14 cellular contexts compared by ENCODE assay signal in the genomic region with DNA sequence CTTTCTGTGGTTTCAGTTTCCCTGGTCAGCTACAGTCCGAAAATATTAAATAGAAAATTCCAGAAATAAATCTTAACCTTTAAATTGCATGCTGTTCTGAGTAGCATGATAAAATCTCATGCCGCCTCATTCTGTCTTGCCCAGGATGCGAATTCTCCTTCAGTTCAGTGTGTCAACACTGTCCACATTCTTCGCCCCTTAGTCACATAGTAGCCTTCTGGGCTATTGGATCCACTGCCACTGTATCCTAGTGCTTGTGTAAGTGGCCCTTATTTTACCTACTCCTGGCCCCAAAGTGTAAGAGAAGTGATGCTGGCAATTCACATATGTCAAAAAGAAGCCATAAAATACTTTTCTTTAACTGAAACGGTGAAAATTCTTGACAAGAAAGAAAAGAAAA.
DNase-seq lines count a peak whose midpoint lies in the region; ATAC-seq, FAIRE-seq and TF ChIP-seq lines count a peak whose summit lies in the region.
"Had no signal": no experiment of that assay in that cellular context is flagged by ENCODE, and none has a peak within 500 bp of the region (broad histone marks: within the 10 kb centered on the region; RNA-seq: fewer than 3 reads in every experiment).

No MANE protein-coding gene starts in this region.

- H3K9ac ChIP-seq in GM23248 (no peak overlapping the region), PC-3 (ENCODE audit: low read length) (no peak overlapping the region)

- intact Hi-C loops in PC-3 (cut with micrococcal nuclease) (no loop called here), left cardiac atrium (cut with DNase I) (no loop called here), psoas muscle (cut with DNase I) (no loop called here)

- TF ChIP-seq CTCF in PC-3 (conservative IDR thresholded peaks at IDR 0.05; ENCODE audit: low read depth, low read length): no peak
- no peak for TF ChIP-seq CTCF in bronchial epithelial cell (IDR thresholded peaks at IDR 0.05; ENCODE audit: insufficient read depth, low read length, severe bottlenecking)
- TF ChIP-seq CTCF in psoas muscle (IDR thresholded peaks at IDR 0.05): no peak

- peak; percentile 0 for DNase-seq in GM23248
- DNase-seq in PC-3: peak; percentile 95
- DNase-seq in bronchial epithelial cell (ENCODE audit: low read depth): peak; percentile 46
- peak; percentile 27 for DNase-seq in urothelium cell line (ENCODE audit: low spot score)
- no peak for DNase-seq in left cardiac atrium
- no peak for DNase-seq in psoas muscle
- DNase-seq: CD8-positive, alpha-beta T cell; H9; NCI-H1048; NCI-H1694; NCI-H345; NCI-H69; SJCRH30 had no signal

- CTCF ChIA-PET in PC-3 (lab: Charles Lee): no interaction called here

- WGBS in GM23248 (ENCODE audit: low coverage in 1 of 2, low lambda C conversion rate in 2 of 2, missing lambda C conversion rate in 2 of 2), 2 experiments: 6 to 10% methylated on average over 5 of the region's 5 CpGs
- WGBS in psoas muscle, 3 donors: 57 to 66% (median 61%) methylated on average over 5 of the region's 5 CpGs

- H3K9me2 ChIP-seq in GM23248 (ENCODE audit: insufficient read depth): no peaks in the 10 kb centered on the region
- H3K9me2 ChIP-seq in PC-3 (replicated peaks; ENCODE audit: low read length): no peaks in the 10 kb centered on the region

- no peak overlapping the region for H3K4me2 ChIP-seq in GM23248 (ENCODE audit: unreplicated experiment)
- H3K4me2 ChIP-seq in PC-3 (ENCODE audit: low read length): peak overlapping the region; percentile 4; the same call in 1 of the 2 replicates

- H4K20me1 ChIP-seq in GM23248 (ENCODE audit: insufficient read depth): no peaks in the 10 kb centered on the region
- no peaks in the 10 kb centered on the region for H4K20me1 ChIP-seq in PC-3 (ENCODE audit: low read length)

- no peak overlapping the region for H3K4me3 ChIP-seq in GM23248
- H3K4me3 ChIP-seq in PC-3 (ENCODE audit: low read length): no peak overlapping the region
- H3K4me3 ChIP-seq in bronchial epithelial cell (ENCODE audit: low read depth, low read length): no peak overlapping the region
- no peak overlapping the region for H3K4me3 ChIP-seq in psoas muscle
- H3K4me3 ChIP-seq: SJCRH30 had no signal

- POLR2A ChIA-PET in PC-3 (lab: Charles Lee; ENCODE audit: unreplicated experiment): no interaction called here

- H3F3A ChIP-seq in GM23248 (ENCODE audit: insufficient read depth): no peaks in the 10 kb centered on the region
- H3F3A ChIP-seq in PC-3 (ENCODE audit: low read length, unreplicated experiment): no peaks in the 10 kb centered on the region

- no peak overlapping the region for H2AFZ ChIP-seq in GM23248
- H2AFZ ChIP-seq in PC-3 (ENCODE audit: low read length): no peak overlapping the region

- no peaks in the 10 kb centered on the region for H3K27me3 ChIP-seq in GM23248 (replicated peaks; ENCODE audit: insufficient read depth)
- no peaks in the 10 kb centered on the region for H3K27me3 ChIP-seq in PC-3 (ENCODE audit: low read length)
- H3K27me3 ChIP-seq in bronchial epithelial cell (ENCODE audit: control insufficient read depth, insufficient read depth, low read length): no peaks in the 10 kb centered on the region
- H3K27me3 ChIP-seq in psoas muscle (ENCODE audit: insufficient read depth in 3 of 3, low read length in 2 of 3): no peaks in the 10 kb centered on the region
- H3K27me3 ChIP-seq: SJCRH30 had no signal

- peak; percentile 100 for ATAC-seq in PC-3
- no peak for ATAC-seq in left cardiac atrium
- no peak for ATAC-seq in HG03565 (IDR thresholded peaks at IDR 0.05; ENCODE audit: unreplicated experiment)
- ATAC-seq in psoas muscle: no peak
- ATAC-seq: CD8-positive, alpha-beta T cell had no signal

- H3K79me2 ChIP-seq in GM23248 (ENCODE audit: insufficient read depth): no peaks in the 10 kb centered on the region
- no peaks in the 10 kb centered on the region for H3K79me2 ChIP-seq in PC-3 (ENCODE audit: low read length)

- H3K4me1 ChIP-seq in GM23248 (ENCODE audit: insufficient read depth) (no peaks in the 10 kb centered on the region), PC-3 (ENCODE audit: insufficient read depth, low read length) (peaks cover 10% of the 10 kb centered on the region), psoas muscle (no peaks in the 10 kb centered on the region)
- H3K4me1 ChIP-seq: SJCRH30 had no signal

- FAIRE-seq in bronchial epithelial cell (lab: Jason Lieb, UNC) (no peak), urothelium cell line (lab: Jason Lieb, UNC) (no peak)

- in situ Hi-C loops in GM23248 (cut with MboI): no loop called here

- no peak overlapping the region for H3K27ac ChIP-seq in GM23248
- no peak overlapping the region for H3K27ac ChIP-seq in PC-3 (ENCODE audit: low read length)
- no peak overlapping the region for H3K27ac ChIP-seq in psoas muscle
- H3K27ac ChIP-seq: SJCRH30 had no signal

- no TSS peak for BruUV-seq in PC-3 (replicated peaks; lab: Mats Ljungman, UMichigan)

- no peaks in the 10 kb centered on the region for H3K36me3 ChIP-seq in GM23248 (ENCODE audit: low read depth)
- no peaks in the 10 kb centered on the region for H3K36me3 ChIP-seq in PC-3 (ENCODE audit: low read depth, low read length)
- H3K36me3 ChIP-seq in bronchial epithelial cell (ENCODE audit: control insufficient read depth, insufficient read depth, low read length): no peaks in the 10 kb centered on the region
- no peaks in the 10 kb centered on the region for H3K36me3 ChIP-seq in psoas muscle (ENCODE audit: insufficient read depth in 1 of 2, low read depth in 1 of 2)
- H3K36me3 ChIP-seq: SJCRH30 had no signal

- H3K9me3 ChIP-seq in GM23248 (ENCODE audit: low read depth): no peaks in the 10 kb centered on the region
- no peaks in the 10 kb centered on the region for H3K9me3 ChIP-seq in PC-3 (ENCODE audit: low read length)
- H3K9me3 ChIP-seq in psoas muscle: no peaks in the 10 kb centered on the region
- H3K9me3 ChIP-seq: SJCRH30 had no signal

Comparison
In these comparisons a context has a peak if more than half of its experiments do, and no peak if none do; other contexts are left out.
1. DNase-seq: peak in GM23248 (single experiment), PC-3 (single experiment), bronchial epithelial cell (single experiment) and urothelium cell line (single experiment); none in left cardiac atrium (single experiment) and psoas muscle (0 of 2).